In genomic region chr17:75182319-75182568, GRCh38 we compare ENCODE assay signal across 8 cellular contexts. TPM values are rescaled to one million over a fixed set of nuclear protein-coding genes. Genes with fewer than 3 reads are reported as not detected.
DNase-seq lines count a peak whose midpoint lies in the region; ATAC-seq and TF ChIP-seq lines count a peak whose summit lies in the region.

No MANE protein-coding gene starts in this region.

- TF ChIP-seq POLR2A in adrenal gland (IDR thresholded peaks at IDR 0.05) = no peak

- H3F3A ChIP-seq in DOHH2 (ENCODE audit: control insufficient read depth, insufficient read depth) = no peaks in the 10 kb centered on the region; the same call in none of the 2 replicates

- no peaks in the 10 kb centered on the region for H3K27me3 ChIP-seq in DOHH2 (ENCODE audit: control insufficient read depth, low read length)
- no peaks in the 10 kb centered on the region for H3K27me3 ChIP-seq in adrenal gland
- H3K27me3 ChIP-seq in kidney epithelial cell (ENCODE audit: control insufficient read depth, insufficient read depth, low read length) = no peaks in the 10 kb centered on the region

- H3K4me3 ChIP-seq in DOHH2 (ENCODE audit: low read length) (peak overlapping the region; percentile 99), adrenal gland (peak overlapping the region; percentile 95 to 100 (median 96)), kidney epithelial cell (ENCODE audit: low read depth, low read length) (peak overlapping the region; percentile 98)

- WGBS in adrenal gland, 4 donors = 0 to 1% methylated on average over 33 of the region's 33 CpGs; no CpG with 5 or more reads in 2 of the 4 donors

- peak overlapping the region; percentile 77 for H3K4me2 ChIP-seq in DOHH2 (ENCODE audit: low read length)

- peak overlapping the region; percentile 75 for H3K27ac ChIP-seq in DOHH2 (ENCODE audit: low read depth, low read length)
- H3K27ac ChIP-seq in adrenal gland = peak overlapping the region; percentile 91 to 100 (median 99)
- H3K27ac ChIP-seq in temporal lobe (ENCODE audit: low read depth, low read length) = peak overlapping the region; percentile 99

- peak in 2 of 7 donors; percentile 23 to 64 for DNase-seq in adrenal gland
- no peak for DNase-seq in kidney epithelial cell (ENCODE audit: low read depth)
- DNase-seq in NCI-H446 treated with DMSO at 0.1 percent for 48 hours (lab: John Stamatoyannopoulos, UW) = no peak
- no peak for DNase-seq in NCI-H2081 (lab: John Stamatoyannopoulos, UW)

- intact Hi-C loops in adrenal gland (cut with DNase I) = loop anchor here in 1 of 2 donors (10.0 kb wide), 1 partner anchor 127 kb away; no protein-coding TSS in a partner anchor

- H3K9me2 ChIP-seq in DOHH2 (replicated peaks; ENCODE audit: control insufficient read depth, low read length) = no peaks in the 10 kb centered on the region

- H3K4me1 ChIP-seq in DOHH2 (ENCODE audit: control insufficient read depth, low read length) (peaks cover 15% of the 10 kb centered on the region), adrenal gland (replicated peaks in 1 of 2) (peaks cover 0 to 27% of the 10 kb centered on the region in 2 donors)

- peak; percentile 11 for ATAC-seq in HG03025 (IDR thresholded peaks at IDR 0.05; ENCODE audit: low FRiP score, unreplicated experiment)
- no peak for ATAC-seq in HG02588 (IDR thresholded peaks at IDR 0.05; ENCODE audit: unreplicated experiment)

- peaks cover 63% of the 10 kb centered on the region for H3K79me2 ChIP-seq in DOHH2 (ENCODE audit: control insufficient read depth, low read length)

- H3K36me3 ChIP-seq in DOHH2 (ENCODE audit: control insufficient read depth, low read length) = peaks cover 51% of the 10 kb centered on the region
- peaks cover 0 to 22% of the 10 kb centered on the region in 2 donors for H3K36me3 ChIP-seq in adrenal gland (replicated peaks in 1 of 2)
- no peaks in the 10 kb centered on the region for H3K36me3 ChIP-seq in kidney epithelial cell (ENCODE audit: control insufficient read depth, insufficient read depth, low read length)

- no peaks in the 10 kb centered on the region for H3K9me3 ChIP-seq in DOHH2 (ENCODE audit: control insufficient read depth, insufficient read depth, low read length)
- no peaks in the 10 kb centered on the region for H3K9me3 ChIP-seq in adrenal gland (replicated peaks in 1 of 3)

- TF ChIP-seq CTCF in DOHH2 (IDR thresholded peaks at IDR 0.05; ENCODE audit: low read depth, low read length, poor library complexity, severe bottlenecking) (no peak), adrenal gland (IDR thresholded peaks at IDR 0.05) (peak in 1 of 6 experiments; percentile 6), kidney epithelial cell (IDR thresholded peaks at IDR 0.05; ENCODE audit: insufficient read depth, low read length, poor library complexity, severe bottlenecking) (no peak)

- peaks cover 16% of the 10 kb centered on the region; the same call in 1 of the 2 replicates for H4K20me1 ChIP-seq in DOHH2 (ENCODE audit: control insufficient read depth, insufficient read depth, low read depth, low read length)

RNA-seq across cellular contexts. Expression of gene SUMO2, which starts 0.5 kb away (rescaled TPM):
- 100 to 1,000 TPM in 5 of 8 donors, 10 to 100 TPM in 3; 65.2 to 371 (median 245) TPM for total RNA-seq in adrenal gland
- polyA plus RNA-seq in adrenal gland = 100 to 1,000 TPM in 1 of 3 donors, 10 to 100 TPM in 2; 54.9 to 331 (median 65.6) TPM
- 61.9 and 76.0 TPM in 2 replicates for total RNA-seq in kidney epithelial cell
- 102 TPM for total RNA-seq in temporal lobe

RNA-seq across cellular contexts. Expression of gene NUP85, which starts 23.2 kb away (rescaled TPM):
- total RNA-seq in adrenal gland (10 to 100 TPM; 18.7 to 53.8 (median 33.5) TPM), kidney epithelial cell (33.1 and 37.2 TPM in 2 replicates), temporal lobe (28.5 TPM)
- 10 to 100 TPM; 24.1 to 51.5 (median 40.0) TPM for polyA plus RNA-seq in adrenal gland

RNA-seq across cellular contexts. Expression of gene JPT1, which starts 27.9 kb away (rescaled TPM):
- total RNA-seq in adrenal gland (100 to 1,000 TPM in 1 of 8 donors, 10 to 100 TPM in 7; 34.2 to 232 (median 58.8) TPM), kidney epithelial cell (453 and 466 TPM in 2 replicates), temporal lobe (445 TPM)
- polyA plus RNA-seq in adrenal gland = 100 to 1,000 TPM in 2 of 3 donors, 10 to 100 TPM in 1; 98.6 to 161 (median 102) TPM

RNA-seq across cellular contexts. Expression of gene NT5C, which starts 50.7 kb away (rescaled TPM):
- 100 to 1,000 TPM in 1 of 8 donors, 10 to 100 TPM in 7; 33.4 to 112 (median 62.9) TPM for total RNA-seq in adrenal gland
- 100 to 1,000 TPM in 2 of 3 donors, 10 to 100 TPM in 1; 20.6 to 124 (median 114) TPM for polyA plus RNA-seq in adrenal gland
- 107 and 114 TPM in 2 replicates for total RNA-seq in kidney epithelial cell
- total RNA-seq in temporal lobe = 22.1 TPM
